20 cellular contexts compared by ENCODE assay signal in genomic region chrX:129705988-129706387, GRCh38. TPM values are rescaled to one million over a fixed set of nuclear protein-coding genes. Genes with fewer than 3 reads are reported as not detected.
"Had no signal": no experiment of that assay in that cellular context is flagged by ENCODE, and none has a peak within 500 bp of the region (broad histone marks: within the 10 kb centered on the region; RNA-seq: fewer than 3 reads in every experiment).

No MANE protein-coding gene starts in this region.

- ATAC-seq: activated T-helper 17 cell treated with anti-CD3 and anti-CD28 coated beads, Interleukin-2, amount 50 U/mL, for 72 hours had no signal

- H3K4me3 ChIP-seq: breast epithelium, SJCRH30 had no signal

- H3K9me3 ChIP-seq: SJCRH30 had no signal

- H3K9ac ChIP-seq: SK-N-SH had no signal

- H3K27me3 ChIP-seq: SJCRH30 had no signal

- DNase-seq: activated CD4-positive, alpha-beta memory T cell treated with anti-CD3 and anti-CD28 coated beads, Interleukin-2, amount 10 ng/mL, durations not matched to agents 7 days and 5 days; activated CD4-positive, alpha-beta T cell treated with anti-CD3 and anti-CD28 coated beads, Interleukin-2, amount 10 ng/mL, durations not matched to agents 7 days and 5 days; activated CD4-positive, CD25-positive, alpha-beta regulatory T cell; activated gamma-delta T cell; activated naive CD4-positive, alpha-beta T cell treated with anti-CD3 and anti-CD28 coated beads for 36 hours; activated T-cell treated with anti-CD3 and anti-CD28 coated beads for 4 hours; activated T-cell treated with anti-CD3 and anti-CD28 coated beads, Interleukin-2, amount 50 U/mL, for 48 hours; NCI-H146; NCI-H187 treated with DMSO at 0.1 percent for 48 hours; NCI-H2171; NCI-H2227 treated with DMSO at 0.1 percent for 48 hours; NCI-H524 treated with DMSO at 0.1 percent for 48 hours; NCI-H748 treated with DMSO at 0.1 percent for 48 hours; T-helper 1 cell had no signal

- H3K36me3 ChIP-seq: breast epithelium, SJCRH30 had no signal

- H3K4me2 ChIP-seq: SK-N-SH had no signal

- H3K4me1 ChIP-seq: breast epithelium had no signal

- H3K27ac ChIP-seq: breast epithelium, SJCRH30, VCaP had no signal

RNA-seq across cellular contexts. Expression of gene XPNPEP2, which starts 32.8 kb away (rescaled TPM):
- total RNA-seq: OCI-LY7 had no signal
